ENCODE assay signal across 1 cellular context in genomic region chr14:96051642-96052540, GRCh38.
TF ChIP-seq lines count a peak whose summit lies in the region.

No MANE protein-coding gene starts in this region.

TF ChIP-seq in HCT116, 20 proteins besides CTCF, POLR2A, EP300 and RAD21 (continued from another document):
- no peak for TF ChIP-seq REST (IDR thresholded peaks at IDR 0.05; ENCODE audit: low read depth)
- TF ChIP-seq YY1 (IDR thresholded peaks at IDR 0.05; ENCODE audit: extremely low read depth, insufficient replicate concordance, low read depth, low read length) = no peak
